ENCODE assay signal across 12 cellular contexts in genomic region chr19:1000591-1001537, GRCh38. TPM values are rescaled to one million over a fixed set of nuclear protein-coding genes. Genes with fewer than 3 reads are reported as not detected.
DNase-seq lines count a peak whose midpoint lies in the region; FAIRE-seq and TF ChIP-seq lines count a peak whose summit lies in the region.
"Had no signal": no experiment of that assay in that cellular context is flagged by ENCODE, and none has a peak within 500 bp of the region (broad histone marks: within the 10 kb centered on the region; RNA-seq: fewer than 3 reads in every experiment).

No MANE protein-coding gene starts in this region.

- H3K27me3 Mint-ChIP-seq in brain (peaks cover 53% of the 10 kb centered on the region), mesothelial cell of epicardium (ENCODE audit: low read depth) (peaks cover 69% of the 10 kb centered on the region)

- H3K9me3 ChIP-seq in BLaER1 = no peaks in the 10 kb centered on the region
- no peaks in the 10 kb centered on the region for H3K9me3 ChIP-seq in ES-I3 (ENCODE audit: control insufficient read depth, insufficient read depth, low read length)
- H3K9me3 ChIP-seq in small intestine (ENCODE audit: control insufficient read depth, low read depth) = no peaks in the 10 kb centered on the region
- H3K9me3 ChIP-seq: body of pancreas had no signal

- H3K4me1 Mint-ChIP-seq in brain (peaks cover 12% of the 10 kb centered on the region), mesothelial cell of epicardium (peaks cover 14% of the 10 kb centered on the region)

- no peak for TF ChIP-seq CTCF in brain (conservative IDR thresholded peaks at IDR 0.05)
- TF ChIP-seq CTCF in mesothelial cell of epicardium (IDR thresholded peaks at IDR 0.05; ENCODE audit: unreplicated experiment) = no peak

- H3K9ac ChIP-seq in BLaER1 (no peak overlapping the region), ES-I3 (ENCODE audit: low read depth, low read length) (peak overlapping the region; percentile 46)

- DNase-seq in mesothelial cell of epicardium (ENCODE audit: low spot score in 2 of 2, unreplicated experiment in 2 of 2) = no peak
- DNase-seq in NCI-H187 (lab: John Stamatoyannopoulos, UW) = no peak
- no peak for DNase-seq in NCI-H146 (lab: John Stamatoyannopoulos, UW)
- DNase-seq in small intestine = no peak
- no peak for DNase-seq in activated naive CD4-positive, alpha-beta T cell treated with anti-CD3 and anti-CD28 coated beads, Interleukin-2, amount 50 U/mL, for 16 hours

- H3K27ac ChIP-seq in BLaER1 (no peak overlapping the region), small intestine (ENCODE audit: low read depth in 1 of 2, low read length in 1 of 2) (no peak overlapping the region)
- H3K27ac ChIP-seq: body of pancreas, SK-N-MC had no signal

- H3K36me3 ChIP-seq in BLaER1 = no peaks in the 10 kb centered on the region
- H3K36me3 ChIP-seq in ES-I3 (ENCODE audit: insufficient read depth, low read length) = no peaks in the 10 kb centered on the region
- no peaks in the 10 kb centered on the region for H3K36me3 ChIP-seq in small intestine (ENCODE audit: control insufficient read depth in 2 of 2, insufficient read depth in 2 of 2, low read length in 2 of 2)

- H3K4me1 ChIP-seq in BLaER1 (peaks cover 27% of the 10 kb centered on the region), ES-I3 (ENCODE audit: insufficient read depth, low read length) (no peaks in the 10 kb centered on the region; the same call in 1 of the 2 replicates), small intestine (ENCODE audit: control insufficient read depth in 2 of 2, insufficient read depth in 1 of 2, low read depth in 1 of 2, low read length in 1 of 2) (peaks cover 0 to 2% of the 10 kb centered on the region in 2 donors)

- no peak for FAIRE-seq in small intestine (lab: Jason Lieb, UNC)

- H3K4me3 ChIP-seq in BLaER1 (peak overlapping the region; percentile 55), small intestine (ENCODE audit: low read depth in 1 of 2, low read length in 2 of 2) (no peak overlapping the region)
- H3K4me3 ChIP-seq: body of pancreas, lung had no signal

- WGBS in small intestine, 3 donors = 4 to 7% (median 4%) methylated on average over 57 to 73 of the region's 73 CpGs

- H3K27me3 ChIP-seq in BLaER1 (peaks cover 77% of the 10 kb centered on the region), small intestine (ENCODE audit: control insufficient read depth in 2 of 2, insufficient read depth in 2 of 2, low read length in 2 of 2) (peaks cover 0 to 22% of the 10 kb centered on the region in 2 donors)

- H3K9me3 Mint-ChIP-seq in brain (peaks cover 0 to 8% (median 0%) of the 10 kb centered on the region in 5 experiments), mesothelial cell of epicardium (no peaks in the 10 kb centered on the region)

- peaks cover 47% of the 10 kb centered on the region for H4K20me1 ChIP-seq in BLaER1

- no peaks in the 10 kb centered on the region for H3K36me3 Mint-ChIP-seq in brain
- H3K36me3 Mint-ChIP-seq in mesothelial cell of epicardium = no peaks in the 10 kb centered on the region

- peak overlapping the region; percentile 66 for H3K4me2 ChIP-seq in BLaER1

- no peak overlapping the region for H3K27ac Mint-ChIP-seq in brain
- no peak overlapping the region for H3K27ac Mint-ChIP-seq in mesothelial cell of epicardium

- H3K4me3 Mint-ChIP-seq in brain = peak overlapping the region; percentile 39 to 77 (median 72)
- peak overlapping the region; percentile 43 for H3K4me3 Mint-ChIP-seq in mesothelial cell of epicardium

RNA-seq across cellular contexts. Expression of gene GRIN3B, which starts 0.6 kb away (rescaled TPM):
- not detected for polyA plus RNA-seq in brain (ENCODE audit: insufficient read depth, low read depth, low replicate concordance)
- total RNA-seq in mesothelial cell of epicardium = 0.29 to 0.36 TPM (median 0.34 TPM) in 3 replicates
- polyA plus RNA-seq in small intestine = under 1 TPM in 1 of 3 donors, not detected in 2; 0.10 TPM
- total RNA-seq: sciatic nerve had no signal

RNA-seq across cellular contexts. Expression of gene WDR18, which starts 16.7 kb away (rescaled TPM):
- polyA plus RNA-seq in brain (ENCODE audit: insufficient read depth, low read depth, low replicate concordance) (75.4 TPM), small intestine (10 to 100 TPM; 56.2 to 70.8 (median 58.8) TPM)
- 59.3 to 65.2 TPM (median 59.4 TPM) in 3 replicates for total RNA-seq in mesothelial cell of epicardium

RNA-seq across cellular contexts. Expression of gene TMEM259, which starts 20.1 kb away (rescaled TPM):
- polyA plus RNA-seq in brain (ENCODE audit: insufficient read depth, low read depth, low replicate concordance) (108 TPM), small intestine (100 to 1,000 TPM; 153 to 313 (median 219) TPM)
- total RNA-seq in mesothelial cell of epicardium = 232 to 245 TPM (median 242 TPM) in 3 replicates

RNA-seq across cellular contexts. Expression of gene RNU6-2, which starts 20.5 kb away (rescaled TPM):
- polyA plus RNA-seq in brain (ENCODE audit: insufficient read depth, low read depth, low replicate concordance) (not detected), small intestine (not detected)
- total RNA-seq in mesothelial cell of epicardium = not detected in 3 replicates
- total RNA-seq: body of pancreas, lung, sciatic nerve had no signal
- polyA plus RNA-seq: lung had no signal

RNA-seq across cellular contexts. Expression of gene CNN2, which starts 25.5 kb away (rescaled TPM):
- 6.3 TPM for polyA plus RNA-seq in brain (ENCODE audit: insufficient read depth, low read depth, low replicate concordance)
- total RNA-seq in mesothelial cell of epicardium = 492 to 501 TPM (median 493 TPM) in 3 replicates
- polyA plus RNA-seq in small intestine = 10 to 100 TPM; 14.5 to 34.4 (median 26.2) TPM
